1 cellular context compared by ENCODE assay signal in genomic region chr4:143353797-143354196, GRCh38.
TF ChIP-seq lines count a peak whose summit lies in the region.

No MANE protein-coding gene starts in this region.

TF ChIP-seq in IMR-90, 13 proteins besides CTCF, POLR2A, EP300 and RAD21:
- TF ChIP-seq RFX5 (IDR thresholded peaks at IDR 0.05; ENCODE audit: low read depth, low read length) (no peak), CHD1 (IDR thresholded peaks at IDR 0.05; ENCODE audit: low read depth, low read length) (no peak), FOS (IDR thresholded peaks at IDR 0.05; ENCODE audit: low read depth, low read length) (no peak)
